In genomic region chr10:75525067-75525466, GRCh38 we compare ENCODE assay signal across 20 cellular contexts.
DNase-seq lines count a peak whose midpoint lies in the region; ATAC-seq, FAIRE-seq and TF ChIP-seq lines count a peak whose summit lies in the region.
"Had no signal": no experiment of that assay in that cellular context is flagged by ENCODE, and none has a peak within 500 bp of the region (broad histone marks: within the 10 kb centered on the region; RNA-seq: fewer than 3 reads in every experiment).

No MANE protein-coding gene starts in this region.

- peaks cover 7% of the 10 kb centered on the region for H3K27me3 Mint-ChIP-seq in MCF 10A (ENCODE audit: insufficient read depth, unreplicated experiment)
- H3K27me3 Mint-ChIP-seq in CD8-positive, alpha-beta T cell (ENCODE audit: low read depth), result peaks cover 22% of the 10 kb centered on the region

- H2AFZ ChIP-seq in mammary epithelial cell (ENCODE audit: low read depth, low read length), result no peak overlapping the region

- CTCF ChIA-PET in MCF 10A (lab: Yijun Ruan, JAX) (interaction anchor here (0.6 to 1.2 kb wide), 3 partner anchors 63 to 248 kb away, joined by 3 to 4 read pairs (median 3); no protein-coding TSS in a partner anchor), mammary epithelial cell (lab: Charles Lee; ENCODE audit: low non-redundant PET) (no interaction called here)
- CTCF ChIA-PET in CD8-positive, alpha-beta T cell (lab: Charles Lee), result no interaction called here

- H3K79me2 ChIP-seq in mammary epithelial cell (ENCODE audit: insufficient read depth, low read length), result no peaks in the 10 kb centered on the region

- peak; percentile 62 for FAIRE-seq in urothelium cell line (lab: Jason Lieb, UNC)
- FAIRE-seq: GM12892, H1, TTC549 had no signal

- peaks cover 5% of the 10 kb centered on the region for H3K4me1 Mint-ChIP-seq in MCF 10A (ENCODE audit: insufficient read depth, unreplicated experiment)
- no peaks in the 10 kb centered on the region for H3K4me1 Mint-ChIP-seq in CD8-positive, alpha-beta T cell (ENCODE audit: low read depth)

- POLR2A ChIA-PET in MCF 10A (lab: Yijun Ruan, JAX), result interaction anchor here (0.7 kb wide), 2 partner anchors 391 to 1155 kb away, joined by 3 read pairs; no protein-coding TSS in a partner anchor
- POLR2A ChIA-PET in CD8-positive, alpha-beta T cell (lab: Charles Lee), result no interaction called here

- no peaks in the 10 kb centered on the region for H3K4me1 ChIP-seq in mammary epithelial cell (ENCODE audit: insufficient read depth, low read length)
- no peaks in the 10 kb centered on the region for H3K4me1 ChIP-seq in CD8-positive, alpha-beta T cell (ENCODE audit: insufficient read depth, low read length)
- H3K4me1 ChIP-seq: Caco-2, SJSA1 had no signal

- peak overlapping the region; percentile 68 for H3K27ac Mint-ChIP-seq in MCF 10A (ENCODE audit: low read depth, unreplicated experiment)
- H3K27ac Mint-ChIP-seq in CD8-positive, alpha-beta T cell, result no peak overlapping the region

- H3K9me3 ChIP-seq in mammary epithelial cell (replicated peaks; ENCODE audit: insufficient read depth, low read length), result no peaks in the 10 kb centered on the region
- H3K9me3 ChIP-seq in CD8-positive, alpha-beta T cell (ENCODE audit: low read length), result no peaks in the 10 kb centered on the region
- H3K9me3 ChIP-seq: Caco-2, MG63, SJSA1 had no signal

- H3K36me3 ChIP-seq in mammary epithelial cell (ENCODE audit: insufficient read depth, low read length), result no peaks in the 10 kb centered on the region
- H3K36me3 ChIP-seq in CD8-positive, alpha-beta T cell (ENCODE audit: insufficient read depth, low read length), result no peaks in the 10 kb centered on the region
- H3K36me3 ChIP-seq: MG63, SJSA1 had no signal

- no peak overlapping the region for H3K27ac ChIP-seq in mammary epithelial cell (ENCODE audit: insufficient read depth, low read depth, low read length)
- no peak overlapping the region for H3K27ac ChIP-seq in CD8-positive, alpha-beta T cell (ENCODE audit: low read depth, low read length)
- H3K27ac ChIP-seq: C4-2B, SJSA1 had no signal

- no peaks in the 10 kb centered on the region for H3K36me3 Mint-ChIP-seq in MCF 10A (ENCODE audit: insufficient read depth, unreplicated experiment)
- no peaks in the 10 kb centered on the region for H3K36me3 Mint-ChIP-seq in CD8-positive, alpha-beta T cell

- TF ChIP-seq CTCF in MCF 10A (IDR thresholded peaks at IDR 0.05; ENCODE audit: unreplicated experiment) (no peak), mammary epithelial cell (conservative IDR thresholded peaks at IDR 0.05 in 1 of 2, IDR thresholded peaks at IDR 0.05 in 1 of 2; ENCODE audit: extremely low read depth in 1 of 2, insufficient read depth in 1 of 2, low read depth in 1 of 2, low read length in 2 of 2) (no peak)
- no peak for TF ChIP-seq CTCF in CD8-positive, alpha-beta T cell (IDR thresholded peaks at IDR 0.05)

- no peaks in the 10 kb centered on the region for H3K9me3 Mint-ChIP-seq in MCF 10A (ENCODE audit: unreplicated experiment)
- H3K9me3 Mint-ChIP-seq in CD8-positive, alpha-beta T cell, result no peaks in the 10 kb centered on the region

- 78% methylated on average over 1 of the region's 1 CpG for WGBS in mammary epithelial cell (ENCODE audit: low coverage, missing lambda C conversion rate)

- no peak overlapping the region for H3K4me3 Mint-ChIP-seq in MCF 10A (ENCODE audit: unreplicated experiment)
- no peak overlapping the region for H3K4me3 Mint-ChIP-seq in CD8-positive, alpha-beta T cell

- ATAC-seq in left cardiac atrium, result no peak
- ATAC-seq in CD8-positive, alpha-beta T cell, result no peak

- H4K20me1 ChIP-seq in mammary epithelial cell (ENCODE audit: insufficient read depth, low read length), result no peaks in the 10 kb centered on the region

- BruUV-seq in MCF 10A (replicated peaks; lab: Mats Ljungman, UMichigan) (no TSS peak), mammary epithelial cell (replicated peaks; lab: Mats Ljungman, UMichigan) (no TSS peak)

- intact Hi-C loops in MCF 10A (cut with micrococcal nuclease), result no loop called here
- intact Hi-C loops in mammary epithelial cell (cut with micrococcal nuclease), result no loop called here
- intact Hi-C loops in left cardiac atrium (cut with DNase I), result no loop called here
- intact Hi-C loops in CD8-positive, alpha-beta T cell (cut with DNase I, micrococcal nuclease), result no loop called here

- H3K4me3 ChIP-seq in mammary epithelial cell (replicated peaks in 1 of 3; ENCODE audit: insufficient read depth in 1 of 3, low read depth in 2 of 3, low read length in 3 of 3), result no peak overlapping the region
- H3K4me3 ChIP-seq in CD8-positive, alpha-beta T cell (ENCODE audit: low read depth, low read length), result no peak overlapping the region
- H3K4me3 ChIP-seq: MG63, SJSA1 had no signal

- no peak overlapping the region for H3K9ac ChIP-seq in mammary epithelial cell (ENCODE audit: insufficient read depth, low read length)

- no peak for DNase-seq in MCF 10A (ENCODE audit: unreplicated experiment)
- no peak for DNase-seq in mammary epithelial cell
- peak; percentile 18 for DNase-seq in NCI-H2029 (lab: John Stamatoyannopoulos, UW)
- peak; percentile 59 for DNase-seq in NCI-H69 (lab: John Stamatoyannopoulos, UW)
- no peak for DNase-seq in urothelium cell line (ENCODE audit: low spot score)
- no peak for DNase-seq in left cardiac atrium
- no peak for DNase-seq in CD8-positive, alpha-beta T cell
- no peak for DNase-seq in activated gamma-delta T cell treated with Interleukin-2 at 50 U/mL for 16 hours
- DNase-seq: Caco-2, GF-D8, KG1, MG63, NCI-H1092 treated with DMSO at 0.1 percent for 48 hours, NCI-H2171 treated with DMSO at 0.1 percent for 48 hours, NCI-H524 had no signal

- no peak overlapping the region for H3K4me2 ChIP-seq in mammary epithelial cell (ENCODE audit: insufficient read depth, low read depth, low read length)

- H3K27me3 ChIP-seq in mammary epithelial cell (ENCODE audit: insufficient read depth, low read length), result peaks cover 8% of the 10 kb centered on the region
- H3K27me3 ChIP-seq in CD8-positive, alpha-beta T cell (ENCODE audit: insufficient read depth, low read length), result no peaks in the 10 kb centered on the region
- H3K27me3 ChIP-seq: MG63, SJSA1 had no signal

- dilution Hi-C loops in mammary epithelial cell (cut with HindIII; ENCODE audit: low sequenced_read_pairs), result no loop called here

- in situ Hi-C loops in mammary epithelial cell (cut with MboI; ENCODE audit: low sequenced_read_pairs in 2 of 2), result no loop called here

Comparison
In these comparisons a context has a peak if more than half of its experiments do, and no peak if none do; other contexts are left out.
1. DNase-seq: peak in NCI-H2029 (single experiment) and NCI-H69 (single experiment); none in MCF 10A (single experiment), mammary epithelial cell (single experiment), urothelium cell line (single experiment), left cardiac atrium (single experiment), CD8-positive, alpha-beta T cell (0 of 7) and activated gamma-delta T cell treated with Interleukin-2 at 50 U/mL for 16 hours (single experiment).